1 cellular context compared by ENCODE assay signal in the genomic region with DNA sequence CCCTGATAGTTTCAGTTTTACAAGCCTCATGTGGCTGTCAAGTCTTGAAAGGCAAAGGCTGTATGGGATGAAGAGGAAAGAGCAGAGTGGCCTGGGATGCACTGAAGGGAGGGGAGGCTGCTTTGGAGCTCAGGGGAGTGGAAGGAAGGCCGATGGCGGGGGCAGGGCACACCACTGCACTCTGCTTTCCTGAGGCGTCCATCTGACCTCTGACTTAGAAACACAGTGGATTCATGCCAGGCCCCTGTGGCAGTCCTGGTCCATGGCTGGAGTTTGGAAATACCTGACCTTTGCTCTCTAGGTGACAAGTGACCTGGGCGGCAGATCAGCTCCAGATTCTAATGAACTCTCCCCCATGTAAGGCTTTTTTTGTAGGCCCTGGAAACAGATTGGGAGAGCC.
TF ChIP-seq lines count a peak whose summit lies in the region.

No MANE protein-coding gene starts in this region.

TF ChIP-seq in HepG2, 621 proteins besides CTCF, POLR2A, EP300 and RAD21 (continued from another document and continues in another):
- TF ChIP-seq, protein P1, sequence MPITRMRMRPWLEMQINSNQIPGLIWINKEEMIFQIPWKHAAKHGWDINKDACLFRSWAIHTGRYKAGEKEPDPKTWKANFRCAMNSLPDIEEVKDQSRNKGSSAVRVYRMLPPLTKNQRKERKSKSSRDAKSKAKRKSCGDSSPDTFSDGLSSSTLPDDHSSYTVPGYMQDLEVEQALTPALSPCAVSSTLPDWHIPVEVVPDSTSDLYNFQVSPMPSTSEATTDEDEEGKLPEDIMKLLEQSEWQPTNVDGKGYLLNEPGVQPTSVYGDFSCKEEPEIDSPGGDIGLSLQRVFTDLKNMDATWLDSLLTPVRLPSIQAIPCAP (CRISPR knock-in tag; IDR thresholded peaks at IDR 0.05; ENCODE audit: low read depth) = no peak
- peak; percentile 65; the same call in 1 of the 2 replicates for TF ChIP-seq ZNF350 (CRISPR knock-in tag; IDR thresholded peaks at IDR 0.05; ENCODE audit: borderline replicate concordance, low read depth)
- TF ChIP-seq, protein P2, sequence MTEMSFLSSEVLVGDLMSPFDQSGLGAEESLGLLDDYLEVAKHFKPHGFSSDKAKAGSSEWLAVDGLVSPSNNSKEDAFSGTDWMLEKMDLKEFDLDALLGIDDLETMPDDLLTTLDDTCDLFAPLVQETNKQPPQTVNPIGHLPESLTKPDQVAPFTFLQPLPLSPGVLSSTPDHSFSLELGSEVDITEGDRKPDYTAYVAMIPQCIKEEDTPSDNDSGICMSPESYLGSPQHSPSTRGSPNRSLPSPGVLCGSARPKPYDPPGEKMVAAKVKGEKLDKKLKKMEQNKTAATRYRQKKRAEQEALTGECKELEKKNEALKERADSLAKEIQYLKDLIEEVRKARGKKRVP (CRISPR knock-in tag; IDR thresholded peaks at IDR 0.05) = no peak
- no peak for TF ChIP-seq KDM5A (IDR thresholded peaks at IDR 0.05; ENCODE audit: borderline replicate concordance, low read length)
- TF ChIP-seq SMYD3 (CRISPR knock-in tag; IDR thresholded peaks at IDR 0.05) = no peak
- no peak for TF ChIP-seq AHR (CRISPR knock-in tag; IDR thresholded peaks at IDR 0.05)
- TF ChIP-seq ZNF3 (CRISPR knock-in tag; IDR thresholded peaks at IDR 0.05) = 0 out of 2 replicates have a peak, but pooled peaks have one; percentile 22
- peak; percentile 38; the same call in 1 of the 2 replicates for TF ChIP-seq ERF (CRISPR knock-in tag; IDR thresholded peaks at IDR 0.05)
- TF ChIP-seq, protein P3, sequence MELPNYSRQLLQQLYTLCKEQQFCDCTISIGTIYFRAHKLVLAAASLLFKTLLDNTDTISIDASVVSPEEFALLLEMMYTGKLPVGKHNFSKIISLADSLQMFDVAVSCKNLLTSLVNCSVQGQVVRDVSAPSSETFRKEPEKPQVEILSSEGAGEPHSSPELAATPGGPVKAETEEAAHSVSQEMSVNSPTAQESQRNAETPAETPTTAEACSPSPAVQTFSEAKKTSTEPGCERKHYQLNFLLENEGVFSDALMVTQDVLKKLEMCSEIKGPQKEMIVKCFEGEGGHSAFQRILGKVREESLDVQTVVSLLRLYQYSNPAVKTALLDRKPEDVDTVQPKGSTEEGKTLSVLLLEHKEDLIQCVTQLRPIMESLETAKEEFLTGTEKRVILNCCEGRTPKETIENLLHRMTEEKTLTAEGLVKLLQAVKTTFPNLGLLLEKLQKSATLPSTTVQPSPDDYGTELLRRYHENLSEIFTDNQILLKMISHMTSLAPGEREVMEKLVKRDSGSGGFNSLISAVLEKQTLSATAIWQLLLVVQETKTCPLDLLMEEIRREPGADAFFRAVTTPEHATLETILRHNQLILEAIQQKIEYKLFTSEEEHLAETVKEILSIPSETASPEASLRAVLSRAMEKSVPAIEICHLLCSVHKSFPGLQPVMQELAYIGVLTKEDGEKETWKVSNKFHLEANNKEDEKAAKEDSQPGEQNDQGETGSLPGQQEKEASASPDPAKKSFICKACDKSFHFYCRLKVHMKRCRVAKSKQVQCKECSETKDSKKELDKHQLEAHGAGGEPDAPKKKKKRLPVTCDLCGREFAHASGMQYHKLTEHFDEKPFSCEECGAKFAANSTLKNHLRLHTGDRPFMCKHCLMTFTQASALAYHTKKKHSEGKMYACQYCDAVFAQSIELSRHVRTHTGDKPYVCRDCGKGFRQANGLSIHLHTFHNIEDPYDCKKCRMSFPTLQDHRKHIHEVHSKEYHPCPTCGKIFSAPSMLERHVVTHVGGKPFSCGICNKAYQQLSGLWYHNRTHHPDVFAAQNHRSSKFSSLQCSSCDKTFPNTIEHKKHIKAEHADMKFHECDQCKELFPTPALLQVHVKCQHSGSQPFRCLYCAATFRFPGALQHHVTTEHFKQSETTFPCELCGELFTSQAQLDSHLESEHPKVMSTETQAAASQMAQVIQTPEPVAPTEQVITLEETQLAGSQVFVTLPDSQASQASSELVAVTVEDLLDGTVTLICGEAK (IDR thresholded peaks at IDR 0.05) = no peak
- TF ChIP-seq, protein P3 (CRISPR knock-in tag; IDR thresholded peaks at IDR 0.05) = no peak
- no peak for TF ChIP-seq ZNF720 (CRISPR knock-in tag; IDR thresholded peaks at IDR 0.05)
- no peak for TF ChIP-seq CHCHD3 (CRISPR knock-in tag; IDR thresholded peaks at IDR 0.05)
- TF ChIP-seq, protein P4, sequence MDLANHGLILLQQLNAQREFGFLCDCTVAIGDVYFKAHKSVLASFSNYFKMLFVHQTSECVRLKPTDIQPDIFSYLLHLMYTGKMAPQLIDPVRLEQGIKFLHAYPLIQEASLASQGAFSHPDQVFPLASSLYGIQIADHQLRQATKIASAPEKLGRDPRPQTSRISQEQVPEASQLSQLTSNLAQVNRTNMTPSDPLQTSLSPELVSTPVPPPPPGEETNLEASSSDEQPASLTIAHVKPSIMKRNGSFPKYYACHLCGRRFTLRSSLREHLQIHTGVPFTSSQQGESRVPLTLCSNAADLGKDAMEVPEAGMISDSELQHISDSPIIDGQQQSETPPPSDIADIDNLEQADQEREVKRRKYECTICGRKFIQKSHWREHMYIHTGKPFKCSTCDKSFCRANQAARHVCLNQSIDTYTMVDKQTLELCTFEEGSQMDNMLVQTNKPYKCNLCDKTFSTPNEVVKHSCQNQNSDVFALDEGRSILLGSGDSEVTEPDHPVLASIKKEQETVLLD (CRISPR knock-in tag; IDR thresholded peaks at IDR 0.05; ENCODE audit: low read depth) = no peak
- no peak for TF ChIP-seq ZNF121 (CRISPR knock-in tag; IDR thresholded peaks at IDR 0.05)
- no peak for TF ChIP-seq TOPORS (CRISPR knock-in tag; IDR thresholded peaks at IDR 0.05)
- TF ChIP-seq KLF16 (CRISPR knock-in tag; IDR thresholded peaks at IDR 0.05) = no peak
- TF ChIP-seq, protein P5, sequence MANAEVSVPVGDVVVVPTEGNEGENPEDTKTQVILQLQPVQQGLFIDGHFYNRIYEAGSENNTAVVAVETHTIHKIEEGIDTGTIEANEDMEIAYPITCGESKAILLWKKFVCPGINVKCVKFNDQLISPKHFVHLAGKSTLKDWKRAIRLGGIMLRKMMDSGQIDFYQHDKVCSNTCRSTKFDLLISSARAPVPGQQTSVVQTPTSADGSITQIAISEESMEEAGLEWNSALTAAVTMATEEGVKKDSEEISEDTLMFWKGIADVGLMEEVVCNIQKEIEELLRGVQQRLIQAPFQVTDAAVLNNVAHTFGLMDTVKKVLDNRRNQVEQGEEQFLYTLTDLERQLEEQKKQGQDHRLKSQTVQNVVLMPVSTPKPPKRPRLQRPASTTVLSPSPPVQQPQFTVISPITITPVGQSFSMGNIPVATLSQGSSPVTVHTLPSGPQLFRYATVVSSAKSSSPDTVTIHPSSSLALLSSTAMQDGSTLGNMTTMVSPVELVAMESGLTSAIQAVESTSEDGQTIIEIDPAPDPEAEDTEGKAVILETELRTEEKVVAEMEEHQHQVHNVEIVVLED (CRISPR knock-in tag; IDR thresholded peaks at IDR 0.05; ENCODE audit: borderline replicate concordance) = no peak
- TF ChIP-seq MZF1 (CRISPR knock-in tag; IDR thresholded peaks at IDR 0.05; ENCODE audit: borderline replicate concordance) = no peak
- TF ChIP-seq, protein P6, sequence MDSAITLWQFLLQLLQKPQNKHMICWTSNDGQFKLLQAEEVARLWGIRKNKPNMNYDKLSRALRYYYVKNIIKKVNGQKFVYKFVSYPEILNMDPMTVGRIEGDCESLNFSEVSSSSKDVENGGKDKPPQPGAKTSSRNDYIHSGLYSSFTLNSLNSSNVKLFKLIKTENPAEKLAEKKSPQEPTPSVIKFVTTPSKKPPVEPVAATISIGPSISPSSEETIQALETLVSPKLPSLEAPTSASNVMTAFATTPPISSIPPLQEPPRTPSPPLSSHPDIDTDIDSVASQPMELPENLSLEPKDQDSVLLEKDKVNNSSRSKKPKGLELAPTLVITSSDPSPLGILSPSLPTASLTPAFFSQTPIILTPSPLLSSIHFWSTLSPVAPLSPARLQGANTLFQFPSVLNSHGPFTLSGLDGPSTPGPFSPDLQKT (CRISPR knock-in tag; IDR thresholded peaks at IDR 0.05; ENCODE audit: borderline replicate concordance) = no peak
- no peak for TF ChIP-seq KMT2A (CRISPR knock-in tag; IDR thresholded peaks at IDR 0.05)
- no peak for TF ChIP-seq ZNF780A (CRISPR knock-in tag; IDR thresholded peaks at IDR 0.05)
- TF ChIP-seq NFRKB (IDR thresholded peaks at IDR 0.05) = no peak
- TF ChIP-seq ZNF234 (CRISPR knock-in tag; conservative IDR thresholded peaks at IDR 0.05) = no peak
- no peak for TF ChIP-seq ELF4 (CRISPR knock-in tag; IDR thresholded peaks at IDR 0.05; ENCODE audit: borderline replicate concordance)
- TF ChIP-seq, protein P7, sequence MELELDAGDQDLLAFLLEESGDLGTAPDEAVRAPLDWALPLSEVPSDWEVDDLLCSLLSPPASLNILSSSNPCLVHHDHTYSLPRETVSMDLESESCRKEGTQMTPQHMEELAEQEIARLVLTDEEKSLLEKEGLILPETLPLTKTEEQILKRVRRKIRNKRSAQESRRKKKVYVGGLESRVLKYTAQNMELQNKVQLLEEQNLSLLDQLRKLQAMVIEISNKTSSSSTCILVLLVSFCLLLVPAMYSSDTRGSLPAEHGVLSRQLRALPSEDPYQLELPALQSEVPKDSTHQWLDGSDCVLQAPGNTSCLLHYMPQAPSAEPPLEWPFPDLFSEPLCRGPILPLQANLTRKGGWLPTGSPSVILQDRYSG (CRISPR knock-in tag; IDR thresholded peaks at IDR 0.05) = no peak
- peak; percentile 36; the same call in 1 of the 2 replicates for TF ChIP-seq STAG1 (CRISPR knock-in tag; IDR thresholded peaks at IDR 0.05)
- no peak for TF ChIP-seq ZNF563 (CRISPR knock-in tag; IDR thresholded peaks at IDR 0.05)
- no peak for TF ChIP-seq KLF13 (CRISPR knock-in tag; IDR thresholded peaks at IDR 0.05)
- no peak for TF ChIP-seq ZNF296 (CRISPR knock-in tag; conservative IDR thresholded peaks at IDR 0.05)
- TF ChIP-seq ZNF709 (CRISPR knock-in tag; IDR thresholded peaks at IDR 0.05) = no peak
- TF ChIP-seq, protein P8, sequence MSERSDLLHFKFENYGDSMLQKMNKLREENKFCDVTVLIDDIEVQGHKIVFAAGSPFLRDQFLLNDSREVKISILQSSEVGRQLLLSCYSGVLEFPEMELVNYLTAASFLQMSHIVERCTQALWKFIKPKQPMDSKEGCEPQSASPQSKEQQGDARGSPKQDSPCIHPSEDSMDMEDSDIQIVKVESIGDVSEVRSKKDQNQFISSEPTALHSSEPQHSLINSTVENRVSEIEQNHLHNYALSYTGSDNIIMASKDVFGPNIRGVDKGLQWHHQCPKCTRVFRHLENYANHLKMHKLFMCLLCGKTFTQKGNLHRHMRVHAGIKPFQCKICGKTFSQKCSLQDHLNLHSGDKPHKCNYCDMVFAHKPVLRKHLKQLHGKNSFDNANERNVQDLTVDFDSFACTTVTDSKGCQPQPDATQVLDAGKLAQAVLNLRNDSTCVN (CRISPR knock-in tag; IDR thresholded peaks at IDR 0.05; ENCODE audit: borderline replicate concordance) = no peak; the same call in 1 of the 2 replicates
- TF ChIP-seq HHEX (CRISPR knock-in tag; IDR thresholded peaks at IDR 0.05) = no peak
- TF ChIP-seq, protein P9, sequence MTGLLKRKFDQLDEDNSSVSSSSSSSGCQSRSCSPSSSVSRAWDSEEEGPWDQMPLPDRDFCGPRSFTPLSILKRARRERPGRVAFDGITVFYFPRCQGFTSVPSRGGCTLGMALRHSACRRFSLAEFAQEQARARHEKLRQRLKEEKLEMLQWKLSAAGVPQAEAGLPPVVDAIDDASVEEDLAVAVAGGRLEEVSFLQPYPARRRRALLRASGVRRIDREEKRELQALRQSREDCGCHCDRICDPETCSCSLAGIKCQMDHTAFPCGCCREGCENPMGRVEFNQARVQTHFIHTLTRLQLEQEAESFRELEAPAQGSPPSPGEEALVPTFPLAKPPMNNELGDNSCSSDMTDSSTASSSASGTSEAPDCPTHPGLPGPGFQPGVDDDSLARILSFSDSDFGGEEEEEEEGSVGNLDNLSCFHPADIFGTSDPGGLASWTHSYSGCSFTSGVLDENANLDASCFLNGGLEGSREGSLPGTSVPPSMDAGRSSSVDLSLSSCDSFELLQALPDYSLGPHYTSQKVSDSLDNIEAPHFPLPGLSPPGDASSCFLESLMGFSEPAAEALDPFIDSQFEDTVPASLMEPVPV (CRISPR knock-in tag; IDR thresholded peaks at IDR 0.05) = no peak
- peak; percentile 89 to 91 for TF ChIP-seq NR2F1 (CRISPR knock-in tag; IDR thresholded peaks at IDR 0.05)
- no peak for TF ChIP-seq NFYB (CRISPR knock-in tag; IDR thresholded peaks at IDR 0.05)
- TF ChIP-seq WIZ (CRISPR knock-in tag; IDR thresholded peaks at IDR 0.05) = no peak
- no peak for TF ChIP-seq NONO (IDR thresholded peaks at IDR 0.05)
- peak; percentile 44 for TF ChIP-seq NONO (CRISPR knock-in tag; conservative IDR thresholded peaks at IDR 0.05)
- TF ChIP-seq SSRP1 (CRISPR knock-in tag; IDR thresholded peaks at IDR 0.05) = no peak
- TF ChIP-seq FOXA3 (CRISPR knock-in tag; IDR thresholded peaks at IDR 0.05) = peak; percentile 59
- no peak for TF ChIP-seq MLLT10 (CRISPR knock-in tag; IDR thresholded peaks at IDR 0.05)
- 0 out of 2 replicates have a peak, but pooled peaks have one; percentile 34 for TF ChIP-seq HOXA5 (CRISPR knock-in tag; IDR thresholded peaks at IDR 0.05)
- TF ChIP-seq KDM2A (CRISPR knock-in tag; IDR thresholded peaks at IDR 0.05; ENCODE audit: borderline replicate concordance, low read depth) = peak; percentile 42; the same call in 1 of the 2 replicates
- no peak for TF ChIP-seq ZZZ3 (CRISPR knock-in tag; IDR thresholded peaks at IDR 0.05; ENCODE audit: borderline replicate concordance)
- no peak for TF ChIP-seq ZNF629 (CRISPR knock-in tag; conservative IDR thresholded peaks at IDR 0.05)
- TF ChIP-seq MTA3 (CRISPR knock-in tag; IDR thresholded peaks at IDR 0.05) = no peak
- no peak for TF ChIP-seq RAD51 (IDR thresholded peaks at IDR 0.05; ENCODE audit: borderline replicate concordance)
- TF ChIP-seq POLR2AphosphoS5 (IDR thresholded peaks at IDR 0.05; ENCODE audit: low read depth, low read length) = no peak
- 0 out of 2 replicates have a peak, but pooled peaks have one; percentile 11 for TF ChIP-seq JUND (CRISPR knock-in tag; IDR thresholded peaks at IDR 0.05)
